In the genomic region with DNA sequence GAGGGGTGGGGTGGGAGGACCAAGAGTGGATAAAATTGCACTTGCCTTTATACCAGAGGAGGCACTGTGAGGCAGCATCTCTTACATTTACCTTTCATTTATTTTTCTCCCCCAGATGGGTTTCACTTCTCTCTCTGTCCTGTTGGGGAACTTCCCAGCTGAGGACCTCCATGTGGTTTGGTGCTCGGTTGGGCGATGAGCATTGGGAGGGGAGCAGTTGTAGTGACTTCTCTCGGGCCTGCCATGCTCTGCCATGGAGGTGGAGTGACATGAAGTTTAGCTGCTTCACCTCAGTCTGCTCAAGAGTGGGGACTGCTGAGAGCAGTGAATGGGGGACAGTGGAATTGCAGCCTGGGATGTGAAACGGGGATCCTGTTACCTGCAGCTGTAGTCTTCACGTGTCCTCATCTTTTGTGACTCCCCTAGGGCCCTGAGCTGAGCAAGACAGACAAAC, we compare ENCODE assay signal across 13 cellular contexts. TPM values are rescaled to one million over a fixed set of nuclear protein-coding genes. Genes with fewer than 3 reads are reported as not detected.
A peak's percentile ranks its signal among the peaks of the same experiment; 100 is the strongest.
DNase-seq lines count a peak whose midpoint lies in the region; ATAC-seq, FAIRE-seq and TF ChIP-seq lines count a peak whose summit lies in the region.
"Had no signal": no experiment of that assay in that cellular context is flagged by ENCODE, and none has a peak within 500 bp of the region (broad histone marks: within the 10 kb centered on the region; RNA-seq: fewer than 3 reads in every experiment).

No MANE protein-coding gene starts in this region.

- H3K23me2 ChIP-seq in H1 (ENCODE audit: low read depth, low read length) = no peaks in the 10 kb centered on the region

- no peak overlapping the region for H3K23ac ChIP-seq in H1 (ENCODE audit: insufficient read length)

- peak in 1 of 2 experiments; percentile 28; a peak in 2 of 4 replicates for TF ChIP-seq RAD21 in H1 (IDR thresholded peaks at IDR 0.05 in 1 of 2, conservative IDR thresholded peaks at IDR 0.05 in 1 of 2; ENCODE audit: low read depth in 2 of 2, low read length in 2 of 2)

- H3K4me1 ChIP-seq in H1 (replicated peaks in 1 of 4; ENCODE audit: control insufficient read depth in 3 of 4, insufficient read depth in 4 of 4, low read length in 3 of 4) = peaks cover 0 to 4% (median under 1%) of the 10 kb centered on the region in 4 experiments; a peak in 3 of 7 replicates

- no peak overlapping the region; the same call in 1 of the 2 replicates for H3K4me3 ChIP-seq in GM12864 (ENCODE audit: low read depth, low read length)
- no peak overlapping the region for H3K4me3 ChIP-seq in H1 (ENCODE audit: extremely low read depth in 1 of 4, insufficient read depth in 2 of 4, low read depth in 3 of 4, low read length in 4 of 4)

- no peak overlapping the region for H4K8ac ChIP-seq in H1 (ENCODE audit: extremely low read depth, insufficient read depth, low read length)

- WGBS in H1 (ENCODE audit: extremely low coverage in 1 of 2, insufficient coverage in 1 of 2, insufficient read length in 1 of 2, insufficient replicate concordance in 2 of 2, low coverage in 1 of 2, low lambda C conversion rate in 2 of 2, missing lambda C conversion rate in 1 of 2), 2 experiments = 81% methylated on average over 5 of the region's 5 CpGs; no CpG with 5 or more reads in 1 of the 2 experiments

- 0 out of 2 replicates have a peak overlapping the region, but pooled peaks have one; percentile 32 for H2AK5ac ChIP-seq in H1 (ENCODE audit: low read depth, low read length)

- CTCF ChIA-PET in H1 (lab: Charles Lee; ENCODE audit: partially characterized antibody) = interaction anchor here (0.7 to 4.7 kb wide), 13 partner anchors 10 to 966 kb away, joined by 3 to 24 read pairs (median 7); partner anchors contain the start of gene CEACAM1

- H4K91ac ChIP-seq in H1 (replicated peaks; ENCODE audit: insufficient read length, low read length) = peak overlapping the region; percentile 20

- no peak overlapping the region for H4K5ac ChIP-seq in H1 (ENCODE audit: insufficient read length, low read depth, low read length)

- H2BK120ac ChIP-seq in H1 (replicated peaks; ENCODE audit: low read depth, low read length) = no peak overlapping the region

- H3K4me2 ChIP-seq in H1 (ENCODE audit: insufficient read depth in 1 of 2, low read depth in 2 of 2, low read length in 2 of 2) = no peak overlapping the region

- H4K20me1 ChIP-seq in H1 (replicated peaks in 1 of 2; ENCODE audit: control insufficient read depth in 1 of 2, insufficient read depth in 2 of 2, low read length in 2 of 2) = no peaks in the 10 kb centered on the region

- no peaks in the 10 kb centered on the region for H3K36me3 ChIP-seq in H1 (ENCODE audit: control insufficient read depth in 2 of 4, insufficient read depth in 4 of 4, low read length in 3 of 4)

- no peak overlapping the region; the same call in none of the 2 replicates for H3K18ac ChIP-seq in H1 (ENCODE audit: extremely low read depth, low read length)

- no peak for FAIRE-seq in H1 (lab: Jason Lieb, UNC)
- FAIRE-seq: HepG2 had no signal

- DNase-seq in GM12864 (ENCODE audit: low read depth) (peak; percentile 74), H1 (ENCODE audit: low read depth in 1 of 2, low spot score in 2 of 2) (no peak), glomerular visceral epithelial cell (ENCODE audit: extremely low spot score) (no peak), SW 1271 (lab: John Stamatoyannopoulos, UW) (no peak), NCI-H510A treated with DMSO at 0.1 percent for 48 hours (lab: John Stamatoyannopoulos, UW) (no peak)
- DNase-seq in activated CD4-positive, alpha-beta T cell treated with anti-CD3 and anti-CD28 coated beads for 48 hours = no peak
- DNase-seq: activated naive CD4-positive, alpha-beta T cell treated with anti-CD3 and anti-CD28 coated beads, Interleukin-2, amount 10 ng/mL, durations not matched to agents 7 days and 5 days had no signal

- H2BK20ac ChIP-seq in H1 (ENCODE audit: low read length) = peak overlapping the region; percentile 95; the same call in 1 of the 2 replicates

- no peak overlapping the region for H3K56ac ChIP-seq in H1 (replicated peaks; ENCODE audit: insufficient read length, low read depth, low read length)

- no peak for TF ChIP-seq POLR2A in H1 (IDR thresholded peaks at IDR 0.05; ENCODE audit: control extremely low read depth in 1 of 2, low read depth in 2 of 2, low read length in 2 of 2)

- TF ChIP-seq CTCF in GM12864 (IDR thresholded peaks at IDR 0.05; ENCODE audit: low read depth, low read length, missing control alignments) (peak; percentile 50), H1 (IDR thresholded peaks at IDR 0.05; ENCODE audit: control extremely low read depth in 1 of 3, insufficient read depth in 1 of 3, low read depth in 1 of 3, low read length in 3 of 3) (peak in 1 of 3 experiments; percentile 30; a peak in 2 of 4 replicates)

- POLR2A ChIA-PET in H1 (lab: Charles Lee; ENCODE audit: partially characterized antibody) = interaction anchor here (1.1 to 1.3 kb wide), 2 partner anchors 8 to 186 kb away, joined by 3 read pairs; no protein-coding TSS in a partner anchor

- peak; percentile 80 for ATAC-seq in GM19372 (IDR thresholded peaks at IDR 0.05; ENCODE audit: low read depth, unreplicated experiment)
- ATAC-seq in HG03139 (IDR thresholded peaks at IDR 0.05; ENCODE audit: unreplicated experiment) = peak; percentile 67
- ATAC-seq: HepG2 had no signal

- H3K79me2 ChIP-seq in H1 (ENCODE audit: control insufficient read depth in 1 of 2, insufficient read depth in 2 of 2, low read length in 2 of 2) = no peaks in the 10 kb centered on the region

- peak overlapping the region; percentile 3; the same call in 1 of the 2 replicates for H2BK12ac ChIP-seq in H1 (ENCODE audit: low read depth, low read length)

- H3K79me1 ChIP-seq in H1 (ENCODE audit: low read depth, low read length) = no peaks in the 10 kb centered on the region

- H2BK15ac ChIP-seq in H1 (ENCODE audit: low read length) = no peak overlapping the region; the same call in 1 of the 2 replicates

- no peaks in the 10 kb centered on the region for H3K9me3 ChIP-seq in H1 (ENCODE audit: insufficient read depth in 2 of 2, low read depth in 1 of 2, low read length in 1 of 2)

- H3K4ac ChIP-seq in H1 (replicated peaks; ENCODE audit: insufficient read length, low read depth, low read length) = no peak overlapping the region

- no peak overlapping the region for H3K27ac ChIP-seq in H1 (ENCODE audit: low read depth, low read length)

- peak overlapping the region; percentile 1; the same call in 1 of the 2 replicates for H2BK5ac ChIP-seq in H1 (ENCODE audit: low read depth, low read length)

- TF ChIP-seq EP300 in H1 (IDR thresholded peaks at IDR 0.05; ENCODE audit: borderline replicate concordance in 1 of 2, low read depth in 2 of 2, low read length in 2 of 2) = no peak

- H3K9ac ChIP-seq in H1 (replicated peaks in 1 of 4; ENCODE audit: extremely low read depth in 1 of 4, low read depth in 3 of 4, low read length in 3 of 4) = no peak overlapping the region

- no peaks in the 10 kb centered on the region for H3K27me3 ChIP-seq in H1 (replicated peaks in 1 of 4; ENCODE audit: control insufficient read depth in 3 of 4, extremely low read depth in 1 of 4, insufficient read depth in 3 of 4, low read length in 3 of 4)

- no peak overlapping the region for H3K14ac ChIP-seq in H1 (ENCODE audit: insufficient read length)

- H2AFZ ChIP-seq in H1 (ENCODE audit: low read length) = 0 out of 2 replicates have a peak overlapping the region, but pooled peaks have one; percentile 26

TF ChIP-seq in H1, 55 proteins besides CTCF, POLR2A, EP300 and RAD21:
- TF ChIP-seq SP1 (IDR thresholded peaks at IDR 0.05; ENCODE audit: low read depth, low read length) (no peak), TAF1 (IDR thresholded peaks at IDR 0.05; ENCODE audit: low read depth, low read length) (no peak), RXRA (IDR thresholded peaks at IDR 0.05; ENCODE audit: insufficient read depth, low read depth, low read length) (no peak)

RNA-seq across cellular contexts. Expression of gene CXCL17, which starts 23.1 kb away (rescaled TPM):
- not detected in 2 replicates for total RNA-seq in H1 (2021; fragmentation: NEBNext Ultra II Directional; extraction: Animal tissue kit (Norgen Biotek cat#: 25700))
- 0.11 TPM in 1 of 2 replicates, not detected in the other for polyA plus RNA-seq in H1 (2011; rRNA removed)
- polyA plus RNA-seq in H1 (2011; cell fraction: cytosol; rRNA removed) = 0.09 TPM
- polyA plus RNA-seq in H1 (2011; cell fraction: nucleus; rRNA removed) = not detected
- not detected in 4 replicates for polyA plus RNA-seq in H1 (2012, experiment 1 of 2)
- polyA plus RNA-seq in H1 (2012, experiment 2 of 2) = not detected
- not detected for polyA plus RNA-seq in H1 (2013, experiment 1 of 2)
- polyA plus RNA-seq in H1 (2013, experiment 2 of 2) = 0.06 TPM
- not detected in 2 replicates for polyA minus RNA-seq in H1 (2011; rRNA and poly(A)+ RNA removed)
- not detected for polyA minus RNA-seq in H1 (2011; cell fraction: cytosol; rRNA and poly(A)+ RNA removed)
- polyA minus RNA-seq in H1 (2011; cell fraction: nucleus; rRNA and poly(A)+ RNA removed) = not detected
- total RNA-seq: Daoy, HepG2 had no signal
- polyA plus RNA-seq: neural cell had no signal

RNA-seq across cellular contexts. Expression of gene LIPE, which starts 38.7 kb away (rescaled TPM):
- 12.5 and 15.9 TPM in 2 replicates for total RNA-seq in H1 (2021; fragmentation: NEBNext Ultra II Directional; extraction: Animal tissue kit (Norgen Biotek cat#: 25700))
- polyA plus RNA-seq in H1 (2011; rRNA removed) = 8.7 and 17.0 TPM in 2 replicates
- polyA plus RNA-seq in H1 (2011; cell fraction: cytosol; rRNA removed) = 10.3 TPM
- polyA plus RNA-seq in H1 (2011; cell fraction: nucleus; rRNA removed) = 15.3 TPM
- 5.6 to 13.0 TPM (median 9.4 TPM) in 4 replicates for polyA plus RNA-seq in H1 (2012, experiment 1 of 2)
- 5.2 TPM for polyA plus RNA-seq in H1 (2012, experiment 2 of 2)
- polyA plus RNA-seq in H1 (2013, experiment 1 of 2) = 6.4 TPM
- polyA plus RNA-seq in H1 (2013, experiment 2 of 2) = 5.8 TPM
- polyA minus RNA-seq in H1 (2011; rRNA and poly(A)+ RNA removed) = 3.5 and 7.4 TPM in 2 replicates
- polyA minus RNA-seq in H1 (2011; cell fraction: cytosol; rRNA and poly(A)+ RNA removed) = 10.0 TPM
- polyA minus RNA-seq in H1 (2011; cell fraction: nucleus; rRNA and poly(A)+ RNA removed) = 18.8 TPM
- total RNA-seq: HepG2, SK-MEL-5 had no signal
- polyA plus RNA-seq: HepG2 had no signal
